In the genomic region with DNA sequence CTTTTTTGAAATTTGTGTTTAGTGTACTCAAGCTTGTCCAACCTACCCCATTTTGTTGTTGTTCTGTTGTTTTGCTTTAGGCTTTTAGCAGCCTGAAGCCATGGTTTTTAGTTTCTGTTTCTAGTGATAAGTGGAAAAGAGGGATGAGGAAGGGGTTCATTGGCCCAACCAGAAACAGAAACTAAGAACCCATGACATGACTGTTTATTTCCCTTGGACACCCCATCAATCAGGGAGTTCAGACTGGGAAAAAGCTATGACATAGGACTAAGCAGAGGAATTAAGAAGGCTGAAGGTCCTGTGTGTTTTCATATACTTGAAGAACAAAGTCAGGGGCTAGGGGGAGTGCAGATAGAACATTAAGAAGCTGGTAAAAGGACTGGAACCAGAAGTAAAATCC, we compare ENCODE assay signal across 28 cellular contexts.
"Had no signal": no experiment of that assay in that cellular context is flagged by ENCODE, and none has a peak within 500 bp of the region (broad histone marks: within the 10 kb centered on the region; RNA-seq: fewer than 3 reads in every experiment).

No MANE protein-coding gene starts in this region.

- H3K36me3 ChIP-seq: left lung, neural progenitor cell, sigmoid colon, uterus had no signal

- H3K9me3 ChIP-seq: left lung, sigmoid colon, uterus had no signal

- H3K9ac ChIP-seq: neural progenitor cell had no signal

- DNase-seq: activated B cell treated with CpG ODN at 0.5 μM for 24 hours; activated CD4-positive, alpha-beta T cell treated with anti-CD3 and anti-CD28 coated beads for 4 hours; activated CD8-positive, alpha-beta memory T cell treated with anti-CD3 and anti-CD28 coated beads, Interleukin-2, amount 10 ng/mL, durations not matched to agents 7 days and 5 days; activated CD8-positive, alpha-beta T cell treated with anti-CD3 and anti-CD28 coated beads for 36 hours; activated gamma-delta T cell; activated naive CD4-positive, alpha-beta T cell treated with anti-CD3 and anti-CD28 coated beads, Interleukin-2, amount 50 U/mL, for 16 hours; activated T-cell treated with anti-CD3 and anti-CD28 coated beads for 4 hours; aorta; effector CD4-positive, alpha-beta T cell; erythroblast; foreskin keratinocyte; immature natural killer cell; left lung; naive thymus-derived CD8-positive, alpha-beta T cell; posterior cingulate gyrus; sigmoid colon; stimulated activated CD4-positive, alpha-beta T cell treated with anti-CD3 and anti-CD28 coated beads, Interleukin-15, amount 100 ng/mL, for 24 hours; T-helper 9 cell; trophoblast cell; uterus had no signal

- H3K36me3 Mint-ChIP-seq: activated CD8-positive, alpha-beta memory T cell treated with anti-CD3 and anti-CD28 coated beads, Interleukin-2, amount 10 ng/mL, durations not matched to agents 7 days and 5 days; brain; immature natural killer cell; naive thymus-derived CD8-positive, alpha-beta T cell; neural progenitor cell; stimulated activated memory B cell treated with anti-CD40 and anti-IgM and Interleukin-4, amounts not matched to agents 10 μg/mL and 1 μg/mL and 100 μg/mL, for 72 hours had no signal

- H3K27ac Mint-ChIP-seq: activated B cell treated with CpG ODN at 0.5 μM for 24 hours; activated CD8-positive, alpha-beta memory T cell treated with anti-CD3 and anti-CD28 coated beads, Interleukin-2, amount 10 ng/mL, durations not matched to agents 7 days and 5 days; activated CD8-positive, alpha-beta T cell treated with anti-CD3 and anti-CD28 coated beads for 36 hours; activated T-helper 1 cell treated with anti-CD3 and anti-CD28 coated beads, Interleukin-12 subunit alpha, Interleukin-12 subunit beta, Interleukin-2, Interleukin-4 antibody, amounts not matched to agents 30 ng/mL and 10 ng/mL and 1 ng/mL, durations not matched to agents 14 hours and 24 hours and 36 hours; brain; dendritic cell treated with granulocyte-macrophage colony-stimulating factor and Interleukin-4, amounts not matched to agents 40 ng/mL and 50 ng/mL, for 4 days; immature natural killer cell; mesothelial cell of epicardium; neural progenitor cell; stimulated activated memory B cell treated with anti-CD40 and anti-IgM and Interleukin-4, amounts not matched to agents 10 μg/mL and 1 μg/mL and 100 μg/mL, for 72 hours had no signal

- H3K27ac ChIP-seq: foreskin keratinocyte, left lung, neural progenitor cell, sigmoid colon, uterus had no signal

- H3K4me1 Mint-ChIP-seq: activated B cell treated with CpG ODN at 0.5 μM for 24 hours; immature natural killer cell; stimulated activated memory B cell treated with anti-CD40 and anti-IgM and Interleukin-4, amounts not matched to agents 10 μg/mL and 1 μg/mL and 100 μg/mL, for 72 hours had no signal

- H3K9me3 Mint-ChIP-seq: activated B cell treated with CpG ODN at 0.5 μM for 24 hours; activated CD8-positive, alpha-beta T cell treated with anti-CD3 and anti-CD28 coated beads for 36 hours; activated T-helper 1 cell treated with anti-CD3 and anti-CD28 coated beads, Interleukin-12 subunit alpha, Interleukin-12 subunit beta, Interleukin-2, Interleukin-4 antibody, amounts not matched to agents 30 ng/mL and 10 ng/mL and 1 ng/mL, durations not matched to agents 14 hours and 24 hours and 36 hours; brain; dendritic cell treated with granulocyte-macrophage colony-stimulating factor and Interleukin-4, amounts not matched to agents 40 ng/mL and 50 ng/mL, for 4 days; mesothelial cell of epicardium; naive thymus-derived CD8-positive, alpha-beta T cell; neural progenitor cell; stimulated activated memory B cell treated with anti-CD40 and anti-IgM and Interleukin-4, amounts not matched to agents 10 μg/mL and 1 μg/mL and 100 μg/mL, for 72 hours had no signal

- H3K4me3 ChIP-seq: left lung, lung, neural progenitor cell, sigmoid colon, smooth muscle cell, uterus had no signal

- H2AFZ ChIP-seq: neural progenitor cell had no signal

- H3K27me3 ChIP-seq: foreskin keratinocyte, left lung, neural progenitor cell, sigmoid colon, uterus had no signal

- ATAC-seq: activated CD8-positive, alpha-beta memory T cell treated with anti-CD3 and anti-CD28 coated beads, Interleukin-2, amount 10 ng/mL, durations not matched to agents 7 days and 5 days; activated CD8-positive, alpha-beta T cell treated with anti-CD3 and anti-CD28 coated beads for 36 hours; foreskin keratinocyte; left lung; naive thymus-derived CD8-positive, alpha-beta T cell had no signal

- H3K27me3 Mint-ChIP-seq: activated B cell treated with CpG ODN at 0.5 μM for 24 hours; activated CD8-positive, alpha-beta memory T cell treated with anti-CD3 and anti-CD28 coated beads, Interleukin-2, amount 10 ng/mL, durations not matched to agents 7 days and 5 days; activated CD8-positive, alpha-beta T cell treated with anti-CD3 and anti-CD28 coated beads for 36 hours; brain; dendritic cell treated with granulocyte-macrophage colony-stimulating factor and Interleukin-4, amounts not matched to agents 40 ng/mL and 50 ng/mL, for 4 days; naive thymus-derived CD8-positive, alpha-beta T cell; stimulated activated memory B cell treated with anti-CD40 and anti-IgM and Interleukin-4, amounts not matched to agents 10 μg/mL and 1 μg/mL and 100 μg/mL, for 72 hours had no signal

- H3K4me3 Mint-ChIP-seq: activated B cell treated with CpG ODN at 0.5 μM for 24 hours; activated CD8-positive, alpha-beta memory T cell treated with anti-CD3 and anti-CD28 coated beads, Interleukin-2, amount 10 ng/mL, durations not matched to agents 7 days and 5 days; activated CD8-positive, alpha-beta T cell treated with anti-CD3 and anti-CD28 coated beads for 36 hours; activated T-helper 1 cell treated with anti-CD3 and anti-CD28 coated beads, Interleukin-12 subunit alpha, Interleukin-12 subunit beta, Interleukin-2, Interleukin-4 antibody, amounts not matched to agents 30 ng/mL and 10 ng/mL and 1 ng/mL, durations not matched to agents 14 hours and 24 hours and 36 hours; brain; dendritic cell treated with granulocyte-macrophage colony-stimulating factor and Interleukin-4, amounts not matched to agents 40 ng/mL and 50 ng/mL, for 4 days; immature natural killer cell; mesothelial cell of epicardium; naive thymus-derived CD8-positive, alpha-beta T cell; neural progenitor cell; stimulated activated memory B cell treated with anti-CD40 and anti-IgM and Interleukin-4, amounts not matched to agents 10 μg/mL and 1 μg/mL and 100 μg/mL, for 72 hours had no signal

- H3K4me1 ChIP-seq: foreskin keratinocyte, left lung, neural progenitor cell, sigmoid colon, uterus had no signal

- H3K4me2 ChIP-seq: neural progenitor cell, smooth muscle cell had no signal
